Comparison of ENCODE assay signal across 8 cellular contexts in the genomic region with DNA sequence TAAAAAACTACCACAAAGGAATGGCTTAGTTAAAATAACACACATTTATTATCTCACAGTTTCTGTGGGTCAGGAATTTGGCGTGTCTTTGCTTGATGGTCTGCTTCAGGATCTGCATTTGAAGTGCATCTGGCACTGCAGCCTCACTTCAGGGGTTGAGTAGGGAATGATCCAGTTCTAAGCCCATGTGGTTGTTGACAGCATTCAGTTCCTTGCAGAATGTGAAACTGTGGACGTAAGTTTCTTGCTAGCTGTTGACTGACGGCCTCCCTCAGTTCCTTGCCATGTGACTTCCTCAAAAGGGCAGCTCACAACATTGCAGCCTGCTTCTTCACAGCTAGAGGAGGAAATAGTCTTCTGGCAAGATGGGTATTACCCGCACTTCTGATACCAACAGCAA. TPM values are rescaled to one million over a fixed set of nuclear protein-coding genes. Genes with fewer than 3 reads are reported as not detected.
DNase-seq lines count a peak whose midpoint lies in the region; ATAC-seq, FAIRE-seq and TF ChIP-seq lines count a peak whose summit lies in the region.

No MANE protein-coding gene starts in this region.

- H3K4me3 ChIP-seq in Karpas-422 (ENCODE audit: low read length) (peak overlapping the region; percentile 67), left lung (no peak overlapping the region)

- TF ChIP-seq CTCF in left lung (IDR thresholded peaks at IDR 0.05), result no peak

- no peaks in the 10 kb centered on the region for H3K27me3 Mint-ChIP-seq in activated T-cell treated with anti-CD3 and anti-CD28 coated beads, Interleukin-2, amount 50 U/mL, for 24 hours

- no peaks in the 10 kb centered on the region for H4K20me1 ChIP-seq in Karpas-422 (ENCODE audit: insufficient read depth, low read depth, low read length)

- H2AFZ ChIP-seq in Karpas-422 (ENCODE audit: low read length), result peak overlapping the region; percentile 66; the same call in 1 of the 2 replicates

- intact Hi-C loops in left lung (cut with DNase I), result no loop called here

- CTCF ChIA-PET in HEK293T (lab: Yijun Ruan, JAX), result no interaction called here

- H3K9me3 Mint-ChIP-seq in activated T-cell treated with anti-CD3 and anti-CD28 coated beads, Interleukin-2, amount 50 U/mL, for 24 hours, result no peaks in the 10 kb centered on the region

- H3K79me2 ChIP-seq in Karpas-422 (ENCODE audit: low read length), result peaks cover 66% of the 10 kb centered on the region

- no peaks in the 10 kb centered on the region for H3K9me3 ChIP-seq in Karpas-422 (ENCODE audit: low read length)
- no peaks in the 10 kb centered on the region for H3K9me3 ChIP-seq in left lung

- peaks cover 1% of the 10 kb centered on the region for H3K36me3 Mint-ChIP-seq in activated T-cell treated with anti-CD3 and anti-CD28 coated beads, Interleukin-2, amount 50 U/mL, for 24 hours (ENCODE audit: low read depth)

- H3K9ac ChIP-seq in Karpas-422 (ENCODE audit: low read length), result peak overlapping the region; percentile 80

- FAIRE-seq in GM19239 (lab: Jason Lieb, UNC), result peak; percentile 87

- POLR2A ChIA-PET in HEK293T (lab: Yijun Ruan, JAX), result no interaction called here

- H3K27me3 ChIP-seq in Karpas-422 (ENCODE audit: low read length) (no peaks in the 10 kb centered on the region), left lung (no peaks in the 10 kb centered on the region)

- peak; percentile 13 for DNase-seq in GM19239 (ENCODE audit: insufficient read length, low spot score)
- DNase-seq in Karpas-422, result peak; percentile 82
- DNase-seq in activated T-cell treated with anti-CD3 and anti-CD28 coated beads, Interleukin-2, amount 50 U/mL, for 24 hours, result no peak
- peak in 1 of 2 donors; percentile 65 for DNase-seq in left lung
- peak; percentile 50 for DNase-seq in ureter (ENCODE audit: low spot score)
- DNase-seq in NK-92 treated with Interleukin-12 subunit alpha and Interleukin-12 subunit beta, amount 100 ng/mL, for 24 hours (lab: John Stamatoyannopoulos, UW), result no peak
- no peak for DNase-seq in HEK293T (ENCODE audit: extremely low spot score)

- no peaks in the 10 kb centered on the region for H3K9me2 ChIP-seq in Karpas-422 (replicated peaks; ENCODE audit: insufficient read depth, low read length)

- ATAC-seq in left lung, result peak; percentile 81
- no peak for ATAC-seq in HG03521 (IDR thresholded peaks at IDR 0.05; ENCODE audit: unreplicated experiment)

- peak overlapping the region; percentile 68 for H3K27ac Mint-ChIP-seq in activated T-cell treated with anti-CD3 and anti-CD28 coated beads, Interleukin-2, amount 50 U/mL, for 24 hours

- H3K4me1 ChIP-seq in Karpas-422 (ENCODE audit: low read length) (peaks cover 75% of the 10 kb centered on the region), left lung (peaks cover 7 to 10% of the 10 kb centered on the region in 2 donors)

- peak overlapping the region; percentile 98 for H3K4me2 ChIP-seq in Karpas-422 (ENCODE audit: low read depth, low read length, poor library complexity, severe bottlenecking)

- peaks cover 38% of the 10 kb centered on the region for H3K4me1 Mint-ChIP-seq in activated T-cell treated with anti-CD3 and anti-CD28 coated beads, Interleukin-2, amount 50 U/mL, for 24 hours (ENCODE audit: low read depth)

- H3K4me3 Mint-ChIP-seq in activated T-cell treated with anti-CD3 and anti-CD28 coated beads, Interleukin-2, amount 50 U/mL, for 24 hours, result no peak overlapping the region

- no peaks in the 10 kb centered on the region for H3K36me3 ChIP-seq in Karpas-422 (ENCODE audit: insufficient read depth, low read length)
- no peaks in the 10 kb centered on the region for H3K36me3 ChIP-seq in left lung

- peak overlapping the region; percentile 97 for H3K27ac ChIP-seq in Karpas-422 (ENCODE audit: low read length)
- H3K27ac ChIP-seq in left lung, result peak overlapping the region; percentile 29 to 30

TF ChIP-seq in HEK293T, 16 proteins besides CTCF, POLR2A, EP300 and RAD21:
- TF ChIP-seq LEF1 (IDR thresholded peaks at IDR 0.05; ENCODE audit: borderline replicate concordance) (no peak), SUZ12 (IDR thresholded peaks at IDR 0.05) (no peak), FOXK2 (IDR thresholded peaks at IDR 0.05) (no peak), ELF4 (IDR thresholded peaks at IDR 0.05) (no peak), NFRKB (IDR thresholded peaks at IDR 0.05) (no peak), L3MBTL2 (conservative IDR thresholded peaks at IDR 0.05) (no peak), HDGF (IDR thresholded peaks at IDR 0.05; ENCODE audit: borderline replicate concordance) (no peak), SP1 (IDR thresholded peaks at IDR 0.05) (no peak), CTBP1 (IDR thresholded peaks at IDR 0.05; ENCODE audit: borderline replicate concordance) (no peak), ZNF384 (IDR thresholded peaks at IDR 0.05) (no peak), FOXA1 (IDR thresholded peaks at IDR 0.05) (no peak)
- TF ChIP-seq, protein P1, sequence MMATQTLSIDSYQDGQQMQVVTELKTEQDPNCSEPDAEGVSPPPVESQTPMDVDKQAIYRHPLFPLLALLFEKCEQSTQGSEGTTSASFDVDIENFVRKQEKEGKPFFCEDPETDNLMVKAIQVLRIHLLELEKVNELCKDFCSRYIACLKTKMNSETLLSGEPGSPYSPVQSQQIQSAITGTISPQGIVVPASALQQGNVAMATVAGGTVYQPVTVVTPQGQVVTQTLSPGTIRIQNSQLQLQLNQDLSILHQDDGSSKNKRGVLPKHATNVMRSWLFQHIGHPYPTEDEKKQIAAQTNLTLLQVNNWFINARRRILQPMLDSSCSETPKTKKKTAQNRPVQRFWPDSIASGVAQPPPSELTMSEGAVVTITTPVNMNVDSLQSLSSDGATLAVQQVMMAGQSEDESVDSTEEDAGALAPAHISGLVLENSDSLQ (IDR thresholded peaks at IDR 0.05), result no peak

RNA-seq across cellular contexts. Expression of gene OGN, which starts 2.1 kb away (rescaled TPM):
- total RNA-seq in Karpas-422 (2014; rRNA removed; shearing (Covaris generic); ENCODE audit: low replicate concordance), result 3.3 and 16.4 TPM in 2 replicates
- total RNA-seq in left lung (10 to 100 TPM; 11.8 to 41.2 TPM), ureter (18.1 TPM)

RNA-seq across cellular contexts. Expression of gene OMD, which starts 17.8 kb away (rescaled TPM):
- total RNA-seq in Karpas-422 (2014; rRNA removed; shearing (Covaris generic); ENCODE audit: low replicate concordance), result not detected in 2 replicates
- total RNA-seq in left lung, result 1 to 10 TPM; 2.4 to 8.5 TPM
- total RNA-seq in ureter, result 2.2 TPM

Comparison
In these comparisons a context has a peak if more than half of its experiments do, and no peak if none do; other contexts are left out.
1. DNase-seq: peak in GM19239 (single experiment), Karpas-422 (single experiment) and ureter (single experiment); none in activated T-cell treated with anti-CD3 and anti-CD28 coated beads, Interleukin-2, amount 50 U/mL, for 24 hours (single experiment), NK-92 treated with Interleukin-12 subunit alpha and Interleukin-12 subunit beta, amount 100 ng/mL, for 24 hours (single experiment) and HEK293T (single experiment).